ENCODE assay signal across 8 cellular contexts in the genomic region with DNA sequence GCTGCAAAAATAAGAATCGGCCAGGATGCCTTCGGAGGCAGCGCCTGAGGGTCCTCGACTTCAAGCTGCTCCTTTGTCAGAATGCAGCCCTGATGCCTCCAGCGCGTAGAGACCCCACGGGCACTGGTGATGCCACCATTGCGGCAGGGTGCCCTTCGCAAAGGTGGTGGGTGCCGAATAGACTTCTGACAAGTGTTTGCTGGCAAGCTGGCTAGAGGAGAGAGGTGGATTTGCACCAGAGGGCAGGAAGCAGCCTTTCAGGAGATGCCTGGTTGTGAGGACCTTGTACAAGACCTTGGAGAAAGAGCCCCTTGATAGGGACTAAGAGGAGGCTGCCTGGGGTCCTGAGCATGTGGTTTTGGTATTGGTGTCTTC.
DNase-seq lines count a peak whose midpoint lies in the region; ATAC-seq, FAIRE-seq and TF ChIP-seq lines count a peak whose summit lies in the region.

No MANE protein-coding gene starts in this region.

- peak overlapping the region; percentile 64 for H3K4me2 ChIP-seq in parathyroid adenoma (ENCODE audit: low read length)

- TF ChIP-seq CTCF in parathyroid adenoma (IDR thresholded peaks at IDR 0.05) = no peak

- H3K4me3 Mint-ChIP-seq in dendritic cell treated with granulocyte-macrophage colony-stimulating factor and Interleukin-4, amounts not matched to agents 40 ng/mL and 50 ng/mL, for 4 days = peak overlapping the region; percentile 71

- peak overlapping the region; percentile 77 for H2AFZ ChIP-seq in parathyroid adenoma

- peaks cover 30% of the 10 kb centered on the region for H3K36me3 Mint-ChIP-seq in dendritic cell treated with granulocyte-macrophage colony-stimulating factor and Interleukin-4, amounts not matched to agents 40 ng/mL and 50 ng/mL, for 4 days (ENCODE audit: low read depth)

- H3K27ac ChIP-seq in parathyroid adenoma = peak overlapping the region; percentile 69

- no peaks in the 10 kb centered on the region for H3K9me3 Mint-ChIP-seq in dendritic cell treated with granulocyte-macrophage colony-stimulating factor and Interleukin-4, amounts not matched to agents 40 ng/mL and 50 ng/mL, for 4 days

- ATAC-seq in GM18498 (IDR thresholded peaks at IDR 0.05; ENCODE audit: unreplicated experiment) (peak; percentile 0), HG03521 (IDR thresholded peaks at IDR 0.05; ENCODE audit: unreplicated experiment) (peak; percentile 1), GM21528 (IDR thresholded peaks at IDR 0.05; ENCODE audit: low FRiP score, unreplicated experiment) (no peak)

- no peaks in the 10 kb centered on the region for H3K27me3 Mint-ChIP-seq in dendritic cell treated with granulocyte-macrophage colony-stimulating factor and Interleukin-4, amounts not matched to agents 40 ng/mL and 50 ng/mL, for 4 days

- no peak for FAIRE-seq in HTR-8/SVneo (lab: Jason Lieb, UNC)

- H3K36me3 ChIP-seq in parathyroid adenoma (ENCODE audit: control insufficient read depth, insufficient read depth, low read length) = no peaks in the 10 kb centered on the region

- peaks cover 50% of the 10 kb centered on the region for H3K4me1 ChIP-seq in parathyroid adenoma

- H3K9ac ChIP-seq in parathyroid adenoma = no peak overlapping the region

- H3K9me3 ChIP-seq in parathyroid adenoma (ENCODE audit: control insufficient read depth, low read length) = no peaks in the 10 kb centered on the region

- intact Hi-C loops in dendritic cell treated with granulocyte-macrophage colony-stimulating factor and Interleukin-4, amounts not matched to agents 40 ng/mL and 50 ng/mL, for 4 days (cut with micrococcal nuclease) = no loop called here

- DNase-seq in iPS-NIHi7 (ENCODE audit: extremely low spot score) (no peak), HTR-8/SVneo (ENCODE audit: insufficient read length, low spot score) (no peak), OCI-M2 (lab: John Stamatoyannopoulos, UW; ENCODE audit: unreplicated experiment) (no peak)

- no peaks in the 10 kb centered on the region for H3K27me3 ChIP-seq in parathyroid adenoma (ENCODE audit: control insufficient read depth, insufficient read depth, low read length)

- H3K4me3 ChIP-seq in parathyroid adenoma (ENCODE audit: low read depth, low read length) = peak overlapping the region; percentile 43

- H3K4me1 Mint-ChIP-seq in dendritic cell treated with granulocyte-macrophage colony-stimulating factor and Interleukin-4, amounts not matched to agents 40 ng/mL and 50 ng/mL, for 4 days (ENCODE audit: low read depth) = peaks cover 86% of the 10 kb centered on the region

- H3K27ac Mint-ChIP-seq in dendritic cell treated with granulocyte-macrophage colony-stimulating factor and Interleukin-4, amounts not matched to agents 40 ng/mL and 50 ng/mL, for 4 days = peak overlapping the region; percentile 87

- peaks cover 54% of the 10 kb centered on the region for H3K79me2 ChIP-seq in parathyroid adenoma
